ENCODE assay signal across 1 cellular context in the genomic region with DNA sequence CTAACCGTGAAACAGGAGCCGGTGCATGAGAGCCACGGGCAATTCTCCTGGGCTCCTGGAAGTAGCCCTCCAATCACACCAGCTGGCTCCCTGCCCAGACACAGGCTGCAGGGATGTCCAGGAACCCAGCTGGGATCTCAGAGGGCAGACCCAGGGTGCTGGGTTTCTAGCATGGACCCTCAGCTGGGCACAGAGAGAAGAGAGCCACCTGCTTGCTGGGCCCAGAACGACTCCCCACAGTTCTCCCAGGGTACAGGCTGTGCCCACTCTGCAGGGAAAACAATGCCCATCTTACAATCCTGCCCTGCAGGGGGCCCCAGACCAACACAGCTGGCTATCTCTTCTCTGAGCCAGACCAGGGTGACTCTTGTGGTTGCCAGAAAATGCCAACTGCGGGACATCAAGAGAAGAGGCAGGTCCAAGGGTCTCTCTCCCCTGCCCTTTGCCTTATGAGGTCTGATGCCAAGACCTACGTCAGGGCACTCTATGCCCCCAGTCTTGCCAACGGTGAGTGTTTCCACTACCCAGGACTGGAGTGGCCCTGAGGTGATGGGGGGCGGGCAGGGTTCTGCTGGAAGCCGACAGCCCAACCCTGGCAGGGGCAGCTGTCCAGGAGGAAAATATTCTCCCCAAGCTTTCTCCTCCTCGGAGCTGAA.
TF ChIP-seq lines count a peak whose summit lies in the region.

No MANE protein-coding gene starts in this region.

TF ChIP-seq in liver, 16 proteins besides CTCF, POLR2A, EP300 and RAD21 (continued from another document):
- TF ChIP-seq, protein P1, sequence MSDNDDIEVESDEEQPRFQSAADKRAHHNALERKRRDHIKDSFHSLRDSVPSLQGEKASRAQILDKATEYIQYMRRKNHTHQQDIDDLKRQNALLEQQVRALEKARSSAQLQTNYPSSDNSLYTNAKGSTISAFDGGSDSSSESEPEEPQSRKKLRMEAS (IDR thresholded peaks at IDR 0.05): peak; percentile 60
- peak; percentile 68 for TF ChIP-seq FOXA1 (IDR thresholded peaks at IDR 0.05)
- TF ChIP-seq, protein P2, sequence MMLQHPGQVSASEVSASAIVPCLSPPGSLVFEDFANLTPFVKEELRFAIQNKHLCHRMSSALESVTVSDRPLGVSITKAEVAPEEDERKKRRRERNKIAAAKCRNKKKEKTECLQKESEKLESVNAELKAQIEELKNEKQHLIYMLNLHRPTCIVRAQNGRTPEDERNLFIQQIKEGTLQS (IDR thresholded peaks at IDR 0.05): no peak
- peak; percentile 98 for TF ChIP-seq HNF4A (conservative IDR thresholded peaks at IDR 0.05)
- TF ChIP-seq YY1 (IDR thresholded peaks at IDR 0.05): peak; percentile 52
- peak; percentile 95 for TF ChIP-seq SP1 (IDR thresholded peaks at IDR 0.05)
- peak; percentile 96 for TF ChIP-seq RXRA (IDR thresholded peaks at IDR 0.05)
- peak; percentile 97 for TF ChIP-seq HNF4G (IDR thresholded peaks at IDR 0.05)
- TF ChIP-seq TAF1 (conservative IDR thresholded peaks at IDR 0.05): no peak
- TF ChIP-seq NR2F2 (IDR thresholded peaks at IDR 0.05): peak; percentile 61
- no peak for TF ChIP-seq GABPA (IDR thresholded peaks at IDR 0.05 in 1 of 2, conservative IDR thresholded peaks at IDR 0.05 in 1 of 2)
